ENCODE assay signal across 9 cellular contexts in the genomic region with DNA sequence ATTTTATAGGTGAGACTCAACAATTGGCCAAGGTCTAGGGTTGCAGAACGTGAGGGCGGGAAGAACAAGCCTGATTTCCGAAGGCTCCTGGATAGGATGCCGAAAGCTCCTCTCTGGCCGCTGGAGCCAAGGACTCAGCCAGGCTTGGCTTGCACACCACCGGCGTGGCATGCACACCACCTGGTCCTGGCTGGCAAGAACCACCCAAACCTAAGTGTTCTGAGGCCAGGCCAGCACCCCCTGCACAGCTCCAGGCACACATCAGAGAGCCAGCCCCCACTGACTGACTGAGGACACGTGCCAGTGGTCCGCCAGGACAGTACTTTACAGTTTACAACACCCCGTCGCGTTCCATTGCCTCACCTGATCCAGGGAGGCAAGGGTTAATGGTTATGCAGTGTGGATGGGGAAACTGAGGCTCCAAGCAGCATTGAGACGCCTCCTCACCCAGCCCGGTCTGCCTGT. TPM values are rescaled to one million over a fixed set of nuclear protein-coding genes. Genes with fewer than 3 reads are reported as not detected.
DNase-seq lines count a peak whose midpoint lies in the region; ATAC-seq and TF ChIP-seq lines count a peak whose summit lies in the region.
"Had no signal": no experiment of that assay in that cellular context is flagged by ENCODE, and none has a peak within 500 bp of the region (broad histone marks: within the 10 kb centered on the region; RNA-seq: fewer than 3 reads in every experiment).

No MANE protein-coding gene starts in this region.

- no peak for TF ChIP-seq CTCF in adrenal gland (IDR thresholded peaks at IDR 0.05)
- no peak for TF ChIP-seq CTCF in psoas muscle (IDR thresholded peaks at IDR 0.05)
- TF ChIP-seq CTCF in CD4-positive, alpha-beta T cell (IDR thresholded peaks at IDR 0.05): no peak

- no peak overlapping the region for H3K27ac Mint-ChIP-seq in CD4-positive, alpha-beta T cell

- H3K9me3 ChIP-seq in adrenal gland (replicated peaks in 1 of 3) (no peaks in the 10 kb centered on the region), psoas muscle (no peaks in the 10 kb centered on the region)
- no peaks in the 10 kb centered on the region for H3K9me3 ChIP-seq in CD4-positive, alpha-beta T cell (ENCODE audit: control insufficient read depth, low read length)

- no peaks in the 10 kb centered on the region for H3K4me1 Mint-ChIP-seq in CD4-positive, alpha-beta T cell (ENCODE audit: low read depth)

- peaks cover 17 to 18% of the 10 kb centered on the region in 2 donors for H3K4me1 ChIP-seq in adrenal gland (replicated peaks in 1 of 2)
- peaks cover 12% of the 10 kb centered on the region for H3K4me1 ChIP-seq in psoas muscle

- H3K27ac ChIP-seq in adrenal gland: peak overlapping the region in 3 of 5 donors; percentile 19 to 89 (median 60)
- H3K27ac ChIP-seq in psoas muscle: peak overlapping the region; percentile 72
- H3K27ac ChIP-seq in CD4-positive, alpha-beta T cell (ENCODE audit: low read depth, low read length): no peak overlapping the region

- WGBS in adrenal gland, 4 donors: 61 to 70% (median 63%) methylated on average over 6 to 14 of the region's 14 CpGs
- WGBS in psoas muscle, 3 donors: 19 to 24% (median 19%) methylated on average over 14 of the region's 14 CpGs

- peak; percentile 26 for DNase-seq in Caki2 (ENCODE audit: low read depth)
- DNase-seq in adrenal gland: no peak
- DNase-seq in left ventricle myocardium superior: peak; percentile 66
- DNase-seq in psoas muscle: no peak
- DNase-seq in T-helper 1 cell: no peak
- no peak for DNase-seq in CD4-positive, alpha-beta T cell

- H3K4me3 Mint-ChIP-seq in CD4-positive, alpha-beta T cell: no peak overlapping the region

- H3K36me3 ChIP-seq in adrenal gland (replicated peaks in 1 of 2) (peaks cover 0 to 3% of the 10 kb centered on the region in 2 donors), psoas muscle (ENCODE audit: insufficient read depth in 1 of 2, low read depth in 1 of 2) (peaks cover 0 to 15% of the 10 kb centered on the region in 2 donors)

- POLR2A ChIA-PET in CD4-positive, alpha-beta T cell (lab: Charles Lee): no interaction called here

- in situ Hi-C loops in Caki2 (cut with HindIII; ENCODE audit: low pct_unique_long_range_greater_than_20kb, low sequenced_read_pairs): no loop called here

- peak overlapping the region in 2 of 4 donors; percentile 45 to 72 for H3K4me3 ChIP-seq in adrenal gland
- H3K4me3 ChIP-seq in psoas muscle: peak overlapping the region; percentile 77

- H3K9me3 Mint-ChIP-seq in CD4-positive, alpha-beta T cell: no peaks in the 10 kb centered on the region

- H3K27me3 ChIP-seq in adrenal gland: no peaks in the 10 kb centered on the region
- H3K27me3 ChIP-seq in psoas muscle (ENCODE audit: insufficient read depth in 3 of 3, low read length in 2 of 3): no peaks in the 10 kb centered on the region
- H3K27me3 ChIP-seq in CD4-positive, alpha-beta T cell (ENCODE audit: control insufficient read depth, insufficient read depth, low read length): peaks cover 21% of the 10 kb centered on the region

- intact Hi-C loops in adrenal gland (cut with DNase I) (loop anchor here (5.0 kb wide), 3 partner anchors 58 to 107 kb away; no protein-coding TSS in a partner anchor), left ventricle myocardium superior (cut with micrococcal nuclease) (loop anchor here (10.0 kb wide), 1 partner anchor 90 kb away; no protein-coding TSS in a partner anchor), psoas muscle (cut with DNase I) (loop anchor here (1.0 to 10.0 kb wide), 6 partner anchors 52 to 270 kb away; no protein-coding TSS in a partner anchor)
- intact Hi-C loops in CD4-positive, alpha-beta T cell (cut with DNase I, micrococcal nuclease): loop anchor here (5.0 kb wide), 1 partner anchor 107 kb away; no protein-coding TSS in a partner anchor

- H3K27me3 Mint-ChIP-seq in CD4-positive, alpha-beta T cell: peaks cover 37% of the 10 kb centered on the region

- H3K36me3 Mint-ChIP-seq in CD4-positive, alpha-beta T cell (ENCODE audit: low read depth): no peaks in the 10 kb centered on the region

- ATAC-seq in left ventricle myocardium superior: peak; percentile 43
- ATAC-seq in psoas muscle: peak in 3 of 4 donors; percentile 22 to 51 (median 46)
- ATAC-seq in HG03432 (IDR thresholded peaks at IDR 0.05; ENCODE audit: unreplicated experiment): no peak
- ATAC-seq in GM18861 (IDR thresholded peaks at IDR 0.05; ENCODE audit: unreplicated experiment): no peak
- no peak for ATAC-seq in CD4-positive, alpha-beta T cell (ENCODE audit: poor library complexity)

- CTCF ChIA-PET in CD4-positive, alpha-beta T cell (lab: Charles Lee): interaction anchor here (1.0 kb wide), 1 partner anchor 107 kb away, joined by 3 read pairs; no protein-coding TSS in a partner anchor

- no peak for TF ChIP-seq POLR2A in adrenal gland (IDR thresholded peaks at IDR 0.05)

RNA-seq across cellular contexts. Expression of gene TGM2, which starts 0.4 kb away (rescaled TPM):
- 144 and 178 TPM in 2 replicates for total RNA-seq in Caki2 (2014; rRNA removed; shearing (Covaris generic); ENCODE audit: low replicate concordance)
- total RNA-seq in adrenal gland: 100 to 1,000 TPM in 6 of 8 donors, 10 to 100 TPM in 2; 41.9 to 262 (median 149) TPM
- polyA plus RNA-seq in adrenal gland: 10 to 100 TPM; 32.1 to 60.8 (median 46.9) TPM
- 473 TPM for total RNA-seq in left ventricle myocardium superior
- 100 to 1,000 TPM in 3 of 4 donors, 10 to 100 TPM in 1; 38.0 to 235 (median 134) TPM for total RNA-seq in psoas muscle
- polyA plus RNA-seq in psoas muscle: 100 to 1,000 TPM in 1 of 3 donors, 10 to 100 TPM in 2; 23.6 to 168 (median 57.4) TPM
- total RNA-seq in CD4-positive, alpha-beta T cell: under 1 TPM; 0.06 to 0.27 TPM
- total RNA-seq: activated CD8-positive, alpha-beta memory T cell treated with anti-CD3 and anti-CD28 coated beads for 36 hours had no signal

Comparison
In these comparisons a context has a peak if more than half of its experiments do, and no peak if none do; other contexts are left out.
1. DNase-seq: peak in Caki2 (single experiment) and left ventricle myocardium superior (single experiment); none in adrenal gland (0 of 7), psoas muscle (0 of 2), T-helper 1 cell (0 of 5) and CD4-positive, alpha-beta T cell (0 of 10).
2. ATAC-seq: peak in left ventricle myocardium superior (single experiment) and psoas muscle (3 of 4); none in HG03432 (single experiment), GM18861 (single experiment) and CD4-positive, alpha-beta T cell (single experiment).
3. RNA of gene TGM2, which starts 0.4 kb away (total RNA-seq): 473 TPM in left ventricle myocardium superior (single experiment), 41.9 to 262 TPM in adrenal gland, 144 to 178 TPM in Caki2 and 38.0 to 235 TPM in psoas muscle; 0.06 to 0.27 TPM in CD4-positive, alpha-beta T cell; every median in the first group is over 10 times any median in the second.